In genomic region chr16:81116285-81116684, GRCh38 we compare ENCODE assay signal across 2 cellular contexts.
TF ChIP-seq lines count a peak whose summit lies in the region.

No MANE protein-coding gene starts in this region.

TF ChIP-seq in HepG2, 621 proteins besides CTCF, POLR2A, EP300 and RAD21:
- TF ChIP-seq ZMAT3 (CRISPR knock-in tag; conservative IDR thresholded peaks at IDR 0.05) (no peak), ZNF549 (CRISPR knock-in tag; IDR thresholded peaks at IDR 0.05) (no peak), ZNF703 (CRISPR knock-in tag; IDR thresholded peaks at IDR 0.05; ENCODE audit: borderline replicate concordance) (no peak), ZUFSP (CRISPR knock-in tag; IDR thresholded peaks at IDR 0.05; ENCODE audit: borderline replicate concordance) (no peak), NKX3-1 (CRISPR knock-in tag; IDR thresholded peaks at IDR 0.05) (no peak), ZFP91 (CRISPR knock-in tag; IDR thresholded peaks at IDR 0.05; ENCODE audit: borderline replicate concordance) (no peak), KDM1A (CRISPR knock-in tag; IDR thresholded peaks at IDR 0.05) (no peak), ZNF768 (CRISPR knock-in tag; IDR thresholded peaks at IDR 0.05) (peak; percentile 73), GMEB2 (CRISPR knock-in tag; IDR thresholded peaks at IDR 0.05; ENCODE audit: low read depth) (no peak), RAD51 (IDR thresholded peaks at IDR 0.05; ENCODE audit: borderline replicate concordance) (peak; percentile 32; the same call in 1 of the 2 replicates)

TF ChIP-seq in GM12878, 131 proteins besides CTCF, POLR2A, EP300 and RAD21:
- TF ChIP-seq ASH2L (IDR thresholded peaks at IDR 0.05; ENCODE audit: borderline replicate concordance, low read depth) (no peak), RCOR1 (conservative IDR thresholded peaks at IDR 0.05; ENCODE audit: low read depth, low read length) (no peak), USF1 (IDR thresholded peaks at IDR 0.05; ENCODE audit: borderline replicate concordance, extremely low read length, insufficient read depth, low read depth, low read length) (peak; percentile 25), RAD51 (IDR thresholded peaks at IDR 0.05) (0 out of 2 replicates have a peak, but pooled peaks have one; percentile 25), EZH2 (IDR thresholded peaks at IDR 0.05; ENCODE audit: borderline replicate concordance, control insufficient read depth, low read depth, low read length) (no peak), ZZZ3 (IDR thresholded peaks at IDR 0.05; ENCODE audit: control insufficient read depth, insufficient read length, low read depth) (no peak), BCL11A (IDR thresholded peaks at IDR 0.05; ENCODE audit: low read depth, low read length) (no peak), E4F1 (IDR thresholded peaks at IDR 0.05; ENCODE audit: borderline replicate concordance, partially characterized antibody) (no peak)
